ENCODE assay signal across 8 cellular contexts in the genomic region with DNA sequence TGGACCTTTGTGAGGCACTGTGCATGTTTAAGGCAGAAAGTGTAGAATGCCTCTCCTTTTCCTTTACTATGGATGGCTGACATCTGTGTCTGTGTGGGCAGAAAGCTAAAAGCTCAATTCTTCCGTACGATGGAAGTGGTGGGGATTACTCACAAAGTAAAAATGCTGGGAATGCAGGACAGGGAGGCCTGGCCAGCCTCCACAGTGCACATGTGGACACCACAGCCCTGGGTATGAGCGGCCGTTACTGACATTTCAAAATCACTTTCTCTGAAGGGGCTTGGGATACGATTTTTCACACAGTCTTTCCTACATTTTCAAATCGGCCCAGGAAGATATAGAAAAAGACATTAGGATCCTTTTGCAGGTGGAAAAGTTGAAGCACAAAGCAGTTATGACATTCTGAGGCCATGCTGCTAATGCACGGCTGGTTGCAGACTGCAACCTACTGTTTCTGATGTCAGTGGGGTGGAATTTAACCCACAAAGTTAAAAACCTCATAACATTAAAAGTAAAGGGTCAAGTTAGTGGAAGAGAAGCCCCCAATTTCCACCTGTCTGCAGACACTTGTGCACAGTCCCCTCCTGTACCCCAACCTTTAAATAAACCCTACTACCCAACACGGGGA. TPM values are rescaled to one million over a fixed set of nuclear protein-coding genes. Genes with fewer than 3 reads are reported as not detected.
DNase-seq lines count a peak whose midpoint lies in the region; ATAC-seq, FAIRE-seq and TF ChIP-seq lines count a peak whose summit lies in the region.

No MANE protein-coding gene starts in this region.

- no peak overlapping the region for H3K4me3 ChIP-seq in brain microvascular endothelial cell (ENCODE audit: low read depth, low read length)
- no peak overlapping the region for H3K4me3 ChIP-seq in kidney (ENCODE audit: low read length in 2 of 2)
- no peak overlapping the region for H3K4me3 ChIP-seq in testis

- CTCF ChIA-PET in activated CD8-positive, alpha-beta memory T cell treated with anti-CD3 and anti-CD28 coated beads, Interleukin-2, amount 10 ng/mL, durations not matched to agents 7 days and 5 days (lab: Charles Lee) = interaction anchor here (1.3 kb wide), 1 partner anchor 26 kb away, joined by 3 read pairs; no protein-coding TSS in a partner anchor

- H3K27ac ChIP-seq in brain microvascular endothelial cell (peak overlapping the region; percentile 79), kidney (ENCODE audit: low read depth in 2 of 2, low read length in 2 of 2) (peak overlapping the region; percentile 24 to 53), testis (no peak overlapping the region)

- peak overlapping the region in 1 of 2 donors; percentile 42 for H3K9ac ChIP-seq in kidney (ENCODE audit: low read length in 2 of 2)

- peaks cover 2% of the 10 kb centered on the region for H3K36me3 ChIP-seq in brain microvascular endothelial cell (replicated peaks)
- peaks cover 0 to 4% of the 10 kb centered on the region in 2 donors for H3K36me3 ChIP-seq in kidney (ENCODE audit: control insufficient read depth in 1 of 2, insufficient read depth in 2 of 2, low read length in 2 of 2)
- H3K36me3 ChIP-seq in testis (ENCODE audit: low read depth, missing control alignments) = no peaks in the 10 kb centered on the region

- in situ Hi-C loops in brain microvascular endothelial cell (cut with HindIII; ENCODE audit: low pct_ligation_motif_present, low sequenced_read_pairs) = no loop called here

- H3K4me1 Mint-ChIP-seq in activated CD8-positive, alpha-beta memory T cell treated with anti-CD3 and anti-CD28 coated beads, Interleukin-2, amount 10 ng/mL, durations not matched to agents 7 days and 5 days = peaks cover 29% of the 10 kb centered on the region

- intact Hi-C loops in kidney (cut with DNase I) = no loop called here
- intact Hi-C loops in testis (cut with DNase I; ENCODE audit: low total_unique reads) = no loop called here

- WGBS in testis, 2 donors = 39 to 54% methylated on average over 8 of the region's 8 CpGs

- ATAC-seq in activated CD8-positive, alpha-beta memory T cell treated with anti-CD3 and anti-CD28 coated beads, Interleukin-2, amount 10 ng/mL, durations not matched to agents 7 days and 5 days = no peak

- H3K36me3 Mint-ChIP-seq in activated CD8-positive, alpha-beta memory T cell treated with anti-CD3 and anti-CD28 coated beads, Interleukin-2, amount 10 ng/mL, durations not matched to agents 7 days and 5 days = peaks cover 12% of the 10 kb centered on the region

- peaks cover 19 to 27% of the 10 kb centered on the region in 2 donors for H3K4me1 ChIP-seq in kidney (ENCODE audit: control insufficient read depth in 1 of 2, insufficient read depth in 1 of 2, low read depth in 1 of 2, low read length in 2 of 2)
- H3K4me1 ChIP-seq in testis = peaks cover 10% of the 10 kb centered on the region

- TF ChIP-seq CTCF in brain microvascular endothelial cell (IDR thresholded peaks at IDR 0.05; ENCODE audit: low read depth, low read length, missing control alignments) (no peak), kidney (IDR thresholded peaks at IDR 0.05; ENCODE audit: borderline replicate concordance, extremely low read depth, insufficient read depth) (no peak), testis (IDR thresholded peaks at IDR 0.05) (no peak)

- H3K9me3 ChIP-seq in kidney (ENCODE audit: control insufficient read depth in 1 of 2, low read length in 2 of 2) (no peaks in the 10 kb centered on the region), testis (no peaks in the 10 kb centered on the region)

- H3K27me3 ChIP-seq in brain microvascular endothelial cell (replicated peaks) = no peaks in the 10 kb centered on the region
- no peaks in the 10 kb centered on the region for H3K27me3 ChIP-seq in testis

- no peak overlapping the region for H3K4me3 Mint-ChIP-seq in activated CD8-positive, alpha-beta memory T cell treated with anti-CD3 and anti-CD28 coated beads, Interleukin-2, amount 10 ng/mL, durations not matched to agents 7 days and 5 days

- no peaks in the 10 kb centered on the region for H3K27me3 Mint-ChIP-seq in activated CD8-positive, alpha-beta memory T cell treated with anti-CD3 and anti-CD28 coated beads, Interleukin-2, amount 10 ng/mL, durations not matched to agents 7 days and 5 days

- FAIRE-seq in kidney (lab: Jason Lieb, UNC) = no peak

- no peak overlapping the region for H3K27ac Mint-ChIP-seq in activated CD8-positive, alpha-beta memory T cell treated with anti-CD3 and anti-CD28 coated beads, Interleukin-2, amount 10 ng/mL, durations not matched to agents 7 days and 5 days

- DNase-seq in HK-2 (ENCODE audit: unreplicated experiment) = peak; percentile 70
- peak; percentile 88 for DNase-seq in brain microvascular endothelial cell
- DNase-seq in kidney = no peak
- DNase-seq in testis = peak; percentile 56
- DNase-seq in GDM1 (lab: John Stamatoyannopoulos, UW) = no peak
- no peak for DNase-seq in activated CD8-positive, alpha-beta memory T cell treated with anti-CD3 and anti-CD28 coated beads, Interleukin-2, amount 10 ng/mL, durations not matched to agents 7 days and 5 days
- no peak for DNase-seq in NCI-H187 treated with DMSO at 0.1 percent for 48 hours (lab: John Stamatoyannopoulos, UW)
- DNase-seq in activated gamma-delta T cell (lab: John Stamatoyannopoulos, UW) = no peak

- no peaks in the 10 kb centered on the region for H3K9me3 Mint-ChIP-seq in activated CD8-positive, alpha-beta memory T cell treated with anti-CD3 and anti-CD28 coated beads, Interleukin-2, amount 10 ng/mL, durations not matched to agents 7 days and 5 days (ENCODE audit: low read depth)

- no peak for TF ChIP-seq POLR2A in testis (IDR thresholded peaks at IDR 0.05)

RNA-seq across cellular contexts. Expression of a gene that starts 27.9 kb away (rescaled TPM):
- 38.5 TPM for total RNA-seq in kidney
- polyA plus RNA-seq in kidney (ENCODE audit: insufficient read depth, low read depth, low replicate concordance) = 15.7 TPM
- total RNA-seq in testis = 10 to 100 TPM in 1 of 2 donors, 1 to 10 TPM in 1; 9.4 to 10.2 TPM
- 8.0 TPM for polyA plus RNA-seq in testis (ENCODE audit: insufficient read depth, low read depth, low replicate concordance)
- total RNA-seq in activated CD8-positive, alpha-beta memory T cell treated with anti-CD3 and anti-CD28 coated beads, Interleukin-2, amount 10 ng/mL, durations not matched to agents 7 days and 5 days = 10 to 100 TPM; 15.6 to 19.8 TPM

RNA-seq across cellular contexts. Expression of a gene that starts 50.6 kb away (rescaled TPM):
- total RNA-seq in kidney (1.2 TPM), testis (1 to 10 TPM; 1.4 to 3.1 TPM)
- polyA plus RNA-seq in kidney (ENCODE audit: insufficient read depth, low read depth, low replicate concordance) (2.6 TPM), testis (ENCODE audit: insufficient read depth, low read depth, low replicate concordance) (1.4 TPM)
- total RNA-seq in activated CD8-positive, alpha-beta memory T cell treated with anti-CD3 and anti-CD28 coated beads, Interleukin-2, amount 10 ng/mL, durations not matched to agents 7 days and 5 days = under 1 TPM; 0.54 to 0.91 TPM

Comparison
In these comparisons a context has a peak if more than half of its experiments do, and no peak if none do; other contexts are left out.
1. DNase-seq: peak in HK-2 (single experiment), brain microvascular endothelial cell (single experiment) and testis (single experiment); none in kidney (single experiment), GDM1 (single experiment), activated CD8-positive, alpha-beta memory T cell treated with anti-CD3 and anti-CD28 coated beads, Interleukin-2, amount 10 ng/mL, durations not matched to agents 7 days and 5 days (single experiment), NCI-H187 treated with DMSO at 0.1 percent for 48 hours (single experiment) and activated gamma-delta T cell (single experiment).
2. H3K27ac ChIP-seq: peak in brain microvascular endothelial cell (single experiment) and kidney (2 of 2); none in testis (0 of 2).